ENCODE assay signal across 21 cellular contexts in genomic region chr2:241788135-241788534, GRCh38. TPM values are rescaled to one million over a fixed set of nuclear protein-coding genes. Genes with fewer than 3 reads are reported as not detected.
DNase-seq lines count a peak whose midpoint lies in the region; ATAC-seq and TF ChIP-seq lines count a peak whose summit lies in the region.
"Had no signal": no experiment of that assay in that cellular context is flagged by ENCODE, and none has a peak within 500 bp of the region (broad histone marks: within the 10 kb centered on the region; RNA-seq: fewer than 3 reads in every experiment).

No MANE protein-coding gene starts in this region.

- H3K36me3 Mint-ChIP-seq in activated naive CD4-positive, alpha-beta T cell treated with anti-CD3 and anti-CD28 coated beads for 36 hours (ENCODE audit: low read depth), result peaks cover 10% of the 10 kb centered on the region
- H3K36me3 Mint-ChIP-seq in activated naive CD8-positive, alpha-beta T cell treated with anti-CD3 and anti-CD28 coated beads, Interleukin-2, amount 10 ng/mL, durations not matched to agents 7 days and 5 days, result no peaks in the 10 kb centered on the region
- H3K36me3 Mint-ChIP-seq in stimulated activated naive B cell treated with anti-CD40 and anti-IgM and Interleukin-4, amounts not matched to agents 10 μg/mL and 1 μg/mL and 100 μg/mL, for 72 hours, result peaks cover 2 to 23% of the 10 kb centered on the region in 2 donors
- H3K36me3 Mint-ChIP-seq: CD4-positive, alpha-beta memory T cell had no signal

- H3K27me3 ChIP-seq in OCI-LY3 (ENCODE audit: low read depth, low read length), result no peaks in the 10 kb centered on the region
- H3K27me3 ChIP-seq: ascending aorta, gastroesophageal sphincter, right lobe of liver, tibial nerve had no signal

- H3K4me1 ChIP-seq in OCI-LY3 (ENCODE audit: low read length), result peaks cover 18% of the 10 kb centered on the region
- H3K4me1 ChIP-seq: gastroesophageal sphincter, parathyroid adenoma, right lobe of liver, tibial nerve had no signal

- no peaks in the 10 kb centered on the region for H4K20me1 ChIP-seq in OCI-LY3 (ENCODE audit: insufficient read depth, low read length)

- H3K27me3 Mint-ChIP-seq in activated naive CD4-positive, alpha-beta T cell treated with anti-CD3 and anti-CD28 coated beads for 36 hours (ENCODE audit: low read depth), result peaks cover 7% of the 10 kb centered on the region
- peaks cover 6% of the 10 kb centered on the region for H3K27me3 Mint-ChIP-seq in activated naive CD8-positive, alpha-beta T cell treated with anti-CD3 and anti-CD28 coated beads, Interleukin-2, amount 10 ng/mL, durations not matched to agents 7 days and 5 days
- H3K27me3 Mint-ChIP-seq in stimulated activated naive B cell treated with anti-CD40 and anti-IgM and Interleukin-4, amounts not matched to agents 10 μg/mL and 1 μg/mL and 100 μg/mL, for 72 hours, result no peaks in the 10 kb centered on the region
- H3K27me3 Mint-ChIP-seq: CD4-positive, alpha-beta memory T cell had no signal

- H3K27ac ChIP-seq in OCI-LY3 (ENCODE audit: low read length), result no peak overlapping the region
- H3K27ac ChIP-seq: ascending aorta, gastroesophageal sphincter, parathyroid adenoma, right lobe of liver, tibial nerve had no signal

- CTCF ChIA-PET in activated naive CD4-positive, alpha-beta T cell treated with anti-CD3 and anti-CD28 coated beads for 36 hours (lab: Charles Lee), result interaction anchor here (0.6 kb wide), 1 partner anchor 62 kb away, joined by 3 read pairs; no protein-coding TSS in a partner anchor

- peaks cover 25% of the 10 kb centered on the region for H3K9me3 Mint-ChIP-seq in activated naive CD4-positive, alpha-beta T cell treated with anti-CD3 and anti-CD28 coated beads for 36 hours
- H3K9me3 Mint-ChIP-seq in activated naive CD8-positive, alpha-beta T cell treated with anti-CD3 and anti-CD28 coated beads, Interleukin-2, amount 10 ng/mL, durations not matched to agents 7 days and 5 days, result peaks cover 10% of the 10 kb centered on the region
- peaks cover 21% of the 10 kb centered on the region in 2 donors for H3K9me3 Mint-ChIP-seq in stimulated activated naive B cell treated with anti-CD40 and anti-IgM and Interleukin-4, amounts not matched to agents 10 μg/mL and 1 μg/mL and 100 μg/mL, for 72 hours
- H3K9me3 Mint-ChIP-seq: CD4-positive, alpha-beta memory T cell had no signal

- ATAC-seq in activated naive CD8-positive, alpha-beta T cell treated with anti-CD3 and anti-CD28 coated beads, Interleukin-2, amount 10 ng/mL, durations not matched to agents 7 days and 5 days (ENCODE audit: low read depth), result peak; percentile 41
- ATAC-seq in stimulated activated naive B cell treated with anti-CD40 and anti-IgM and Interleukin-4, amounts not matched to agents 10 μg/mL and 1 μg/mL and 100 μg/mL, for 72 hours (replicated peaks), result peak; percentile 42 to 55
- ATAC-seq in HG03108 (IDR thresholded peaks at IDR 0.05; ENCODE audit: unreplicated experiment) (no peak), HG03520 (IDR thresholded peaks at IDR 0.05; ENCODE audit: unreplicated experiment) (no peak)
- ATAC-seq: gastroesophageal sphincter, right lobe of liver had no signal

- H3K4me2 ChIP-seq in OCI-LY3 (ENCODE audit: low read length), result peak overlapping the region; percentile 29; the same call in 1 of the 2 replicates

- peaks cover 21% of the 10 kb centered on the region for H3K4me1 Mint-ChIP-seq in activated naive CD4-positive, alpha-beta T cell treated with anti-CD3 and anti-CD28 coated beads for 36 hours (ENCODE audit: low read depth)
- peaks cover 20% of the 10 kb centered on the region for H3K4me1 Mint-ChIP-seq in activated naive CD8-positive, alpha-beta T cell treated with anti-CD3 and anti-CD28 coated beads, Interleukin-2, amount 10 ng/mL, durations not matched to agents 7 days and 5 days
- peaks cover 17 to 23% of the 10 kb centered on the region in 2 donors for H3K4me1 Mint-ChIP-seq in stimulated activated naive B cell treated with anti-CD40 and anti-IgM and Interleukin-4, amounts not matched to agents 10 μg/mL and 1 μg/mL and 100 μg/mL, for 72 hours
- H3K4me1 Mint-ChIP-seq: nephron had no signal

- H3K4me3 ChIP-seq in OCI-LY3 (ENCODE audit: low read length), result no peak overlapping the region
- H3K4me3 ChIP-seq: ascending aorta, gastroesophageal sphincter, right lobe of liver, tibial nerve had no signal

- H3K9ac ChIP-seq in OCI-LY3 (ENCODE audit: low read length), result no peak overlapping the region
- H3K9ac ChIP-seq: parathyroid adenoma had no signal

- peak overlapping the region; percentile 21 for H3K27ac Mint-ChIP-seq in activated naive CD4-positive, alpha-beta T cell treated with anti-CD3 and anti-CD28 coated beads for 36 hours
- H3K27ac Mint-ChIP-seq in activated naive CD8-positive, alpha-beta T cell treated with anti-CD3 and anti-CD28 coated beads, Interleukin-2, amount 10 ng/mL, durations not matched to agents 7 days and 5 days, result peak overlapping the region; percentile 29
- peak overlapping the region; percentile 93 for H3K27ac Mint-ChIP-seq in stimulated activated naive B cell treated with anti-CD40 and anti-IgM and Interleukin-4, amounts not matched to agents 10 μg/mL and 1 μg/mL and 100 μg/mL, for 72 hours
- H3K27ac Mint-ChIP-seq: nephron had no signal

- no peak for DNase-seq in activated naive CD4-positive, alpha-beta T cell treated with anti-CD3 and anti-CD28 coated beads for 36 hours
- no peak for DNase-seq in activated naive CD4-positive, alpha-beta T cell treated with anti-CD3 and anti-CD28 coated beads, Interleukin-2, amount 50 U/mL, for 16 hours
- no peak for DNase-seq in activated naive CD8-positive, alpha-beta T cell treated with anti-CD3 and anti-CD28 coated beads, Interleukin-2, amount 10 ng/mL, durations not matched to agents 7 days and 5 days
- DNase-seq in stimulated activated naive B cell treated with anti-CD40 and anti-IgM and Interleukin-4, amounts not matched to agents 10 μg/mL and 1 μg/mL and 100 μg/mL, for 72 hours, result no peak
- DNase-seq in NOMO-1 treated with dmso at 0.1 percent for 144 hours (lab: John Stamatoyannopoulos, UW; ENCODE audit: unreplicated experiment), result no peak
- DNase-seq: CD4-positive, alpha-beta memory T cell; GOT3; mesendoderm; NCI-H187; NCI-H69; OCI-M1; right lobe of liver; Right ventricle myocardium superior had no signal

- H3K79me2 ChIP-seq in OCI-LY3 (ENCODE audit: low read length), result no peaks in the 10 kb centered on the region
- H3K79me2 ChIP-seq: parathyroid adenoma had no signal

- no peaks in the 10 kb centered on the region for H3K36me3 ChIP-seq in OCI-LY3 (replicated peaks; ENCODE audit: low read depth, low read length)
- H3K36me3 ChIP-seq: ascending aorta, gastroesophageal sphincter, right lobe of liver, tibial nerve had no signal

- POLR2A ChIA-PET in activated naive CD8-positive, alpha-beta T cell treated with anti-CD3 and anti-CD28 coated beads, Interleukin-2, amount 10 ng/mL, durations not matched to agents 7 days and 5 days (lab: Charles Lee), result interaction anchor here (0.6 to 1.6 kb wide), 2 partner anchors 15 to 54 kb away, joined by 5 read pairs; no protein-coding TSS in a partner anchor

- H3K4me3 Mint-ChIP-seq in activated naive CD4-positive, alpha-beta T cell treated with anti-CD3 and anti-CD28 coated beads for 36 hours, result no peak overlapping the region
- H3K4me3 Mint-ChIP-seq in activated naive CD8-positive, alpha-beta T cell treated with anti-CD3 and anti-CD28 coated beads, Interleukin-2, amount 10 ng/mL, durations not matched to agents 7 days and 5 days, result no peak overlapping the region
- peak overlapping the region; percentile 45 to 51 for H3K4me3 Mint-ChIP-seq in stimulated activated naive B cell treated with anti-CD40 and anti-IgM and Interleukin-4, amounts not matched to agents 10 μg/mL and 1 μg/mL and 100 μg/mL, for 72 hours
- H3K4me3 Mint-ChIP-seq: CD4-positive, alpha-beta memory T cell; nephron had no signal

- H3K9me3 ChIP-seq in OCI-LY3 (ENCODE audit: insufficient read depth, low read length), result no peaks in the 10 kb centered on the region
- H3K9me3 ChIP-seq: ascending aorta, gastroesophageal sphincter, right lobe of liver, tibial nerve had no signal

- no peak overlapping the region for H2AFZ ChIP-seq in OCI-LY3 (ENCODE audit: low read depth, low read length)
- H2AFZ ChIP-seq: parathyroid adenoma had no signal

- TF ChIP-seq CTCF in OCI-LY3 (IDR thresholded peaks at IDR 0.05; ENCODE audit: low read depth, low read length), result no peak

- intact Hi-C loops in activated naive CD4-positive, alpha-beta T cell treated with anti-CD3 and anti-CD28 coated beads for 36 hours (cut with micrococcal nuclease), result loop anchor here (1.0 to 2.0 kb wide), 2 partner anchors 71 to 79 kb away; no protein-coding TSS in a partner anchor

RNA-seq across cellular contexts. Expression of gene GAL3ST2, which starts 11.5 kb away (rescaled TPM):
- total RNA-seq in activated naive CD4-positive, alpha-beta T cell treated with anti-CD3 and anti-CD28 coated beads for 36 hours, result not detected
- under 1 TPM; 0.22 to 0.43 TPM for total RNA-seq in activated naive CD8-positive, alpha-beta T cell treated with anti-CD3 and anti-CD28 coated beads, Interleukin-2, amount 10 ng/mL, durations not matched to agents 7 days and 5 days
- total RNA-seq: ascending aorta, Right ventricle myocardium superior had no signal

RNA-seq across cellular contexts. Expression of gene NEU4, which starts 20.9 kb away (rescaled TPM):
- not detected for total RNA-seq in activated naive CD4-positive, alpha-beta T cell treated with anti-CD3 and anti-CD28 coated beads for 36 hours
- under 1 TPM in 1 of 2 experiments, not detected in 1; 0.20 TPM for total RNA-seq in activated naive CD8-positive, alpha-beta T cell treated with anti-CD3 and anti-CD28 coated beads, Interleukin-2, amount 10 ng/mL, durations not matched to agents 7 days and 5 days
- total RNA-seq: ascending aorta, Right ventricle myocardium superior had no signal

RNA-seq across cellular contexts. Expression of gene D2HGDH, which starts 53.7 kb away (rescaled TPM):
- total RNA-seq in activated naive CD4-positive, alpha-beta T cell treated with anti-CD3 and anti-CD28 coated beads for 36 hours, result 10 to 100 TPM; 19.4 to 23.1 TPM
- total RNA-seq in activated naive CD8-positive, alpha-beta T cell treated with anti-CD3 and anti-CD28 coated beads, Interleukin-2, amount 10 ng/mL, durations not matched to agents 7 days and 5 days, result 10 to 100 TPM; 44.2 to 46.2 TPM

Comparison
In these comparisons a context has a peak if more than half of its experiments do, and no peak if none do; other contexts are left out.
1. H3K27ac Mint-ChIP-seq: peak in every context shown above with its lines; median percentile 93 in stimulated activated naive B cell treated with anti-CD40 and anti-IgM and Interleukin-4, amounts not matched to agents 10 μg/mL and 1 μg/mL and 100 μg/mL, for 72 hours; 29 in activated naive CD8-positive, alpha-beta T cell treated with anti-CD3 and anti-CD28 coated beads, Interleukin-2, amount 10 ng/mL, durations not matched to agents 7 days and 5 days; 21 in activated naive CD4-positive, alpha-beta T cell treated with anti-CD3 and anti-CD28 coated beads for 36 hours.
2. H3K4me3 Mint-ChIP-seq: peak in stimulated activated naive B cell treated with anti-CD40 and anti-IgM and Interleukin-4, amounts not matched to agents 10 μg/mL and 1 μg/mL and 100 μg/mL, for 72 hours (2 of 2); none in activated naive CD4-positive, alpha-beta T cell treated with anti-CD3 and anti-CD28 coated beads for 36 hours (single experiment) and activated naive CD8-positive, alpha-beta T cell treated with anti-CD3 and anti-CD28 coated beads, Interleukin-2, amount 10 ng/mL, durations not matched to agents 7 days and 5 days (single experiment).
3. ATAC-seq: peak in activated naive CD8-positive, alpha-beta T cell treated with anti-CD3 and anti-CD28 coated beads, Interleukin-2, amount 10 ng/mL, durations not matched to agents 7 days and 5 days (single experiment) and stimulated activated naive B cell treated with anti-CD40 and anti-IgM and Interleukin-4, amounts not matched to agents 10 μg/mL and 1 μg/mL and 100 μg/mL, for 72 hours (2 of 2); none in HG03108 (single experiment) and HG03520 (single experiment).